In genomic region chr14:75738192-75738591, GRCh38 we compare ENCODE assay signal across 19 cellular contexts.
DNase-seq lines count a peak whose midpoint lies in the region; ATAC-seq and TF ChIP-seq lines count a peak whose summit lies in the region.
"Had no signal": no experiment of that assay in that cellular context is flagged by ENCODE, and none has a peak within 500 bp of the region (broad histone marks: within the 10 kb centered on the region; RNA-seq: fewer than 3 reads in every experiment).

No MANE protein-coding gene starts in this region.

- H4K20me1 ChIP-seq in mammary epithelial cell (ENCODE audit: insufficient read depth, low read length): no peaks in the 10 kb centered on the region
- H4K20me1 ChIP-seq: BLaER1 treated with 17β-estradiol and CSF1 and Interleukin-3, amounts not matched to agents 10 nM and 100 nM had no signal

- no peak overlapping the region for H3K27ac ChIP-seq in mammary epithelial cell (ENCODE audit: insufficient read depth, low read depth, low read length)
- peak overlapping the region in 1 of 4 donors; percentile 57 for H3K27ac ChIP-seq in body of pancreas
- H3K27ac ChIP-seq in prostate gland: peak overlapping the region; percentile 38 to 81
- H3K27ac ChIP-seq in ascending aorta: no peak overlapping the region
- H3K27ac ChIP-seq: BLaER1 treated with 17β-estradiol and CSF1 and Interleukin-3, amounts not matched to agents 10 nM and 100 nM; KMS-11 had no signal

- H3K9me3 Mint-ChIP-seq in MCF 10A (ENCODE audit: unreplicated experiment): no peaks in the 10 kb centered on the region
- no peaks in the 10 kb centered on the region for H3K9me3 Mint-ChIP-seq in activated naive CD4-positive, alpha-beta T cell treated with anti-CD3 and anti-CD28 coated beads, Interleukin-2, amount 50 U/mL, for 72 hours
- H3K9me3 Mint-ChIP-seq: HFFc6 had no signal

- peaks cover 7% of the 10 kb centered on the region for H3K4me1 Mint-ChIP-seq in MCF 10A (ENCODE audit: insufficient read depth, unreplicated experiment)

- peak; percentile 59 for ATAC-seq in body of pancreas
- ATAC-seq in activated naive CD4-positive, alpha-beta T cell treated with anti-CD3 and anti-CD28 coated beads, Interleukin-2, amount 50 U/mL, for 72 hours: no peak

- peaks cover 31% of the 10 kb centered on the region for H3K36me3 Mint-ChIP-seq in MCF 10A (ENCODE audit: insufficient read depth, unreplicated experiment)
- H3K36me3 Mint-ChIP-seq in activated naive CD4-positive, alpha-beta T cell treated with anti-CD3 and anti-CD28 coated beads, Interleukin-2, amount 50 U/mL, for 72 hours: peaks cover 0 to 11% of the 10 kb centered on the region in 2 donors

- H3K4me3 ChIP-seq in mammary epithelial cell (replicated peaks in 1 of 3; ENCODE audit: insufficient read depth in 1 of 3, low read depth in 2 of 3, low read length in 3 of 3): no peak overlapping the region
- H3K4me3 ChIP-seq in body of pancreas: no peak overlapping the region
- H3K4me3 ChIP-seq in fibroblast of pulmonary artery (replicated peaks; ENCODE audit: low read depth, low read length): no peak overlapping the region
- H3K4me3 ChIP-seq in prostate gland: no peak overlapping the region
- H3K4me3 ChIP-seq in ascending aorta: no peak overlapping the region
- H3K4me3 ChIP-seq: BLaER1 treated with 17β-estradiol and CSF1 and Interleukin-3, amounts not matched to agents 10 nM and 100 nM; MG63 had no signal

- in situ Hi-C loops in mammary epithelial cell (cut with MboI; ENCODE audit: low sequenced_read_pairs in 2 of 2): no loop called here

- peak; percentile 21 for DNase-seq in MCF 10A (ENCODE audit: unreplicated experiment)
- no peak for DNase-seq in mammary epithelial cell
- no peak for DNase-seq in body of pancreas
- DNase-seq in fibroblast of pulmonary artery (ENCODE audit: low read depth): peak; percentile 50
- no peak for DNase-seq in prostate gland (ENCODE audit: low spot score)
- DNase-seq in D341Med (ENCODE audit: low spot score): no peak
- no peak for DNase-seq in ascending aorta (ENCODE audit: low spot score in 2 of 2)
- no peak for DNase-seq in activated naive CD4-positive, alpha-beta T cell treated with anti-CD3 and anti-CD28 coated beads, Interleukin-2, amount 50 U/mL, for 72 hours (ENCODE audit: low spot score in 2 of 2)
- DNase-seq: DMS 273 treated with DMSO at 0.1 percent for 48 hours, GF-D8, HFFc6, MG63, NCI-H1105, NCI-H1694, NCI-H2227 treated with DMSO at 0.1 percent for 48 hours, NCI-H524 treated with DMSO at 0.1 percent for 48 hours, SHP77 had no signal

- H3K9me3 ChIP-seq in mammary epithelial cell (replicated peaks; ENCODE audit: insufficient read depth, low read length) (no peaks in the 10 kb centered on the region), body of pancreas (no peaks in the 10 kb centered on the region), prostate gland (no peaks in the 10 kb centered on the region), ascending aorta (no peaks in the 10 kb centered on the region)
- H3K9me3 ChIP-seq: BLaER1 treated with 17β-estradiol and CSF1 and Interleukin-3, amounts not matched to agents 10 nM and 100 nM; MG63 had no signal

- no peaks in the 10 kb centered on the region for H3K27me3 ChIP-seq in mammary epithelial cell (ENCODE audit: insufficient read depth, low read length)
- no peaks in the 10 kb centered on the region for H3K27me3 ChIP-seq in body of pancreas
- H3K27me3 ChIP-seq in prostate gland (replicated peaks; ENCODE audit: insufficient read depth): no peaks in the 10 kb centered on the region
- no peaks in the 10 kb centered on the region for H3K27me3 ChIP-seq in ascending aorta
- H3K27me3 ChIP-seq: BLaER1 treated with 17β-estradiol and CSF1 and Interleukin-3, amounts not matched to agents 10 nM and 100 nM; MG63 had no signal

- 100% methylated on average over 3 of the region's 3 CpGs for WGBS in mammary epithelial cell (ENCODE audit: low coverage, missing lambda C conversion rate)
- WGBS in body of pancreas, 2 donors: 22 to 25% methylated on average over 3 of the region's 3 CpGs
- WGBS in prostate gland: 66% methylated on average over 3 of the region's 3 CpGs

- H3K4me1 ChIP-seq in mammary epithelial cell (ENCODE audit: insufficient read depth, low read length) (no peaks in the 10 kb centered on the region), body of pancreas (peaks cover 43% of the 10 kb centered on the region), prostate gland (replicated peaks) (peaks cover 13% of the 10 kb centered on the region), ascending aorta (peaks cover 0 to 2% of the 10 kb centered on the region in 2 donors)

- dilution Hi-C loops in mammary epithelial cell (cut with HindIII; ENCODE audit: low sequenced_read_pairs): no loop called here

- no peaks in the 10 kb centered on the region for H3K79me2 ChIP-seq in mammary epithelial cell (ENCODE audit: insufficient read depth, low read length)

- no peaks in the 10 kb centered on the region for H3K27me3 Mint-ChIP-seq in MCF 10A (ENCODE audit: insufficient read depth, unreplicated experiment)

- BruUV-seq in MCF 10A (replicated peaks; lab: Mats Ljungman, UMichigan) (no TSS peak), mammary epithelial cell (replicated peaks; lab: Mats Ljungman, UMichigan) (no TSS peak)

- no peak overlapping the region for H2AFZ ChIP-seq in mammary epithelial cell (ENCODE audit: low read depth, low read length)

- TF ChIP-seq CTCF in MCF 10A (IDR thresholded peaks at IDR 0.05; ENCODE audit: unreplicated experiment) (no peak), mammary epithelial cell (conservative IDR thresholded peaks at IDR 0.05 in 1 of 2, IDR thresholded peaks at IDR 0.05 in 1 of 2; ENCODE audit: extremely low read depth in 1 of 2, insufficient read depth in 1 of 2, low read depth in 1 of 2, low read length in 2 of 2) (no peak), body of pancreas (IDR thresholded peaks at IDR 0.05) (no peak), fibroblast of pulmonary artery (IDR thresholded peaks at IDR 0.05; ENCODE audit: low read length, missing control alignments) (no peak), prostate gland (IDR thresholded peaks at IDR 0.05) (no peak), ascending aorta (IDR thresholded peaks at IDR 0.05) (no peak)

- intact Hi-C loops in MCF 10A (cut with micrococcal nuclease): no loop called here
- intact Hi-C loops in mammary epithelial cell (cut with micrococcal nuclease): no loop called here
- intact Hi-C loops in body of pancreas (cut with DNase I): no loop called here
- intact Hi-C loops in prostate gland (cut with DNase I): no loop called here
- intact Hi-C loops in ascending aorta (cut with DNase I): no loop called here

- no peak for TF ChIP-seq POLR2A in body of pancreas (IDR thresholded peaks at IDR 0.05)
- no peak for TF ChIP-seq POLR2A in prostate gland (IDR thresholded peaks at IDR 0.05)

- POLR2A ChIA-PET in MCF 10A (lab: Yijun Ruan, JAX): interaction anchor here (0.6 to 1.0 kb wide), 3 partner anchors 89 to 976 kb away, joined by 3 to 4 read pairs (median 3); partner anchors contain the start of gene TGFB3

- H3K36me3 ChIP-seq in mammary epithelial cell (ENCODE audit: insufficient read depth, low read length): peaks cover 10% of the 10 kb centered on the region
- H3K36me3 ChIP-seq in body of pancreas (replicated peaks in 1 of 2; ENCODE audit: insufficient read depth in 1 of 2, low read depth in 2 of 2): no peaks in the 10 kb centered on the region
- H3K36me3 ChIP-seq in prostate gland: no peaks in the 10 kb centered on the region
- peaks cover 0 to under 1% of the 10 kb centered on the region in 2 donors for H3K36me3 ChIP-seq in ascending aorta
- H3K36me3 ChIP-seq: MG63 had no signal

- CTCF ChIA-PET in MCF 10A (lab: Yijun Ruan, JAX) (interaction anchor here (0.5 to 2.5 kb wide), 6 partner anchors 9 to 1166 kb away, joined by 3 to 10 read pairs (median 5); no protein-coding TSS in a partner anchor), mammary epithelial cell (lab: Charles Lee; ENCODE audit: low non-redundant PET) (no interaction called here)

- H3K4me2 ChIP-seq in mammary epithelial cell (ENCODE audit: insufficient read depth, low read depth, low read length): no peak overlapping the region
- H3K4me2 ChIP-seq: BLaER1 treated with 17β-estradiol and CSF1 and Interleukin-3, amounts not matched to agents 10 nM and 100 nM; KMS-11 had no signal

- H3K27ac Mint-ChIP-seq in MCF 10A (ENCODE audit: low read depth, unreplicated experiment): peak overlapping the region; percentile 42
- H3K27ac Mint-ChIP-seq in activated naive CD4-positive, alpha-beta T cell treated with anti-CD3 and anti-CD28 coated beads, Interleukin-2, amount 50 U/mL, for 72 hours: no peak overlapping the region
- H3K27ac Mint-ChIP-seq: HFFc6 had no signal

- no peak overlapping the region for H3K4me3 Mint-ChIP-seq in MCF 10A (ENCODE audit: unreplicated experiment)
- H3K4me3 Mint-ChIP-seq: HFFc6 had no signal

- H3K9ac ChIP-seq in mammary epithelial cell (ENCODE audit: insufficient read depth, low read length): no peak overlapping the region
- H3K9ac ChIP-seq: BLaER1 treated with 17β-estradiol and CSF1 and Interleukin-3, amounts not matched to agents 10 nM and 100 nM; KMS-11 had no signal

Comparison
In these comparisons a context has a peak if more than half of its experiments do, and no peak if none do; other contexts are left out.
1. DNase-seq: peak in MCF 10A (single experiment) and fibroblast of pulmonary artery (single experiment); none in mammary epithelial cell (single experiment), body of pancreas (0 of 4), prostate gland (single experiment), D341Med (single experiment), ascending aorta (0 of 2) and activated naive CD4-positive, alpha-beta T cell treated with anti-CD3 and anti-CD28 coated beads, Interleukin-2, amount 50 U/mL, for 72 hours (0 of 2).
2. H3K27ac ChIP-seq: peak in prostate gland (2 of 2); none in mammary epithelial cell (single experiment) and ascending aorta (0 of 2).